Comparison of ENCODE assay signal across 9 cellular contexts in the genomic region with DNA sequence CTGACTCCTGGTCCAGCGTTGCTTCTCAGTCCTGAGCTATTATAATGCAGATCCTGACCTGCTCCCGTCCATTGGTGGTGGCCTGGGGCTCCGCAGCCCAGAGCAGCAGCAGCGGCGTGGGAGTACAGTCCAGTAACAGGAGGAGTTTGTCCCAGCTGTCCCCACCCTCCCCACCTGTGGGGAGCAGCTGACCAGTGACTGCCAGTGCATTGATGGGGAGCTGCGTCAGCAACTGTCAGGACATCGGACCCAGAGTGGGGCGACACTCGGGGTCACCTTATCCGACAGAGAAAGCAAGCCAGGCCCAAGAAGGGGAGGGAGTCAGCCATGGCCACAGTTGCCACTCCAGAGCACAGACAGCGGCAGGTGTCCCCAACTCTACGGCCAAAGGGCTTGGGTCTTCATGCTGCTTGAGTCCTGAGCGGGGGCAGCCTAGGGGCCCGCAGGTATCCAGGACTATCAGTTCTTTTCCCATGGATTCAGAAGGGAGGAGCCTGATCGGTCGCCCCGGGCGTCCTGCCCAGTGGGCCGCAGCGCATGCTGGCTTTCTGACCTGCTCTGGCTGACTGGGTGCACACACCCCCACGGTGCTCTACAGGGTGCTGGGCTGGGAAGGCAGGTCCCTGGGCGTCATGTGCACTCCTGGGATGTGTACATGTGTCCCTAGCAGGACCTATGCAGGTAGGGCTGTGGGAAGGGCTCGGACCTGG. TPM values are rescaled to one million over a fixed set of nuclear protein-coding genes. Genes with fewer than 3 reads are reported as not detected.
DNase-seq lines count a peak whose midpoint lies in the region; ATAC-seq, FAIRE-seq and TF ChIP-seq lines count a peak whose summit lies in the region.
"Had no signal": no experiment of that assay in that cellular context is flagged by ENCODE, and none has a peak within 500 bp of the region (broad histone marks: within the 10 kb centered on the region; RNA-seq: fewer than 3 reads in every experiment).

No MANE protein-coding gene starts in this region.

- H3K36me3 ChIP-seq in left ventricle myocardium inferior, result peaks cover 10% of the 10 kb centered on the region

- ATAC-seq in T-cell (replicated peaks in 1 of 4) (no peak), sciatic nerve (peak; percentile 3)

- peak overlapping the region in 1 of 3 donors; percentile 75 for H3K4me3 Mint-ChIP-seq in T-cell

- H3K4me1 Mint-ChIP-seq in T-cell, result peaks cover 79 to 88% (median 80%) of the 10 kb centered on the region in 3 donors

- CTCF ChIA-PET in T-cell (lab: Charles Lee), result interaction anchor here (0.5 to 1.2 kb wide), 3 partner anchors 10 to 64 kb away, joined by 3 to 4 read pairs (median 3); no protein-coding TSS in a partner anchor

- peak; percentile 51 for DNase-seq in DMS53 (lab: John Stamatoyannopoulos, UW)
- no peak for DNase-seq in DMS53 treated with DMSO at 0.1 percent for 48 hours (lab: John Stamatoyannopoulos, UW; ENCODE audit: unreplicated experiment)
- DNase-seq in T-cell, result no peak
- DNase-seq in left ventricle myocardium inferior, result peak; percentile 57
- no peak for DNase-seq in sciatic nerve (ENCODE audit: low spot score)
- DNase-seq in NCI-H446 (lab: John Stamatoyannopoulos, UW), result no peak
- DNase-seq in D721Med (ENCODE audit: insufficient read length, low spot score), result no peak
- no peak for DNase-seq in GM03348 (ENCODE audit: low spot score)
- DNase-seq: 8988T had no signal

- H3K27ac ChIP-seq in left ventricle myocardium inferior (replicated peaks), result peak overlapping the region; percentile 80

- peak overlapping the region; percentile 89 to 95 for H3K27ac Mint-ChIP-seq in T-cell

- no peaks in the 10 kb centered on the region for H3K9me3 ChIP-seq in left ventricle myocardium inferior (replicated peaks)

- H3K36me3 Mint-ChIP-seq in T-cell, result peaks cover 2% of the 10 kb centered on the region

- H3K4me3 ChIP-seq in left ventricle myocardium inferior, result no peak overlapping the region

- FAIRE-seq in D721Med (lab: Jason Lieb, UNC), result no peak

- no peaks in the 10 kb centered on the region for H3K27me3 ChIP-seq in left ventricle myocardium inferior (ENCODE audit: low read depth)

- POLR2A ChIA-PET in T-cell (lab: Charles Lee), result interaction anchor here in 1 of 2 donors (0.5 kb wide), 2 partner anchors 31 to 78 kb away, joined by 3 to 7 read pairs; no protein-coding TSS in a partner anchor

- no peaks in the 10 kb centered on the region for H3K9me3 Mint-ChIP-seq in T-cell

- TF ChIP-seq CTCF in left ventricle myocardium inferior (IDR thresholded peaks at IDR 0.05; ENCODE audit: borderline replicate concordance) (no peak), D721Med (IDR thresholded peaks at IDR 0.05; ENCODE audit: insufficient read depth, missing control alignments) (no peak)

- intact Hi-C loops in left ventricle myocardium inferior (cut with micrococcal nuclease) (no loop called here), sciatic nerve (cut with DNase I) (no loop called here)

- H3K4me1 ChIP-seq in left ventricle myocardium inferior, result peaks cover 99% of the 10 kb centered on the region

- no peaks in the 10 kb centered on the region for H3K27me3 Mint-ChIP-seq in T-cell

RNA-seq across cellular contexts. Expression of a gene that starts 29.7 kb away (rescaled TPM):
- total RNA-seq in T-cell, result 100 to 1,000 TPM in 1 of 5 donors, 10 to 100 TPM in 4; 78.7 to 125 (median 93.2) TPM
- 16.5 TPM for total RNA-seq in left ventricle myocardium inferior
- 35.0 TPM for total RNA-seq in sciatic nerve

Comparison
In these comparisons a context has a peak if more than half of its experiments do, and no peak if none do; other contexts are left out.
1. DNase-seq: peak in DMS53 (single experiment) and left ventricle myocardium inferior (single experiment); none in DMS53 treated with DMSO at 0.1 percent for 48 hours (single experiment), T-cell (0 of 34), sciatic nerve (single experiment), NCI-H446 (0 of 2), D721Med (single experiment) and GM03348 (single experiment).